1 cellular context compared by ENCODE assay signal in genomic region chr3:64995857-64996564, GRCh38.
A peak's percentile ranks its signal among the peaks of the same experiment; 100 is the strongest.
TF ChIP-seq lines count a peak whose summit lies in the region.

No MANE protein-coding gene starts in this region.

TF ChIP-seq in HepG2, 621 proteins besides CTCF, POLR2A, EP300 and RAD21 (continued from another document):
- TF ChIP-seq, protein P1, sequence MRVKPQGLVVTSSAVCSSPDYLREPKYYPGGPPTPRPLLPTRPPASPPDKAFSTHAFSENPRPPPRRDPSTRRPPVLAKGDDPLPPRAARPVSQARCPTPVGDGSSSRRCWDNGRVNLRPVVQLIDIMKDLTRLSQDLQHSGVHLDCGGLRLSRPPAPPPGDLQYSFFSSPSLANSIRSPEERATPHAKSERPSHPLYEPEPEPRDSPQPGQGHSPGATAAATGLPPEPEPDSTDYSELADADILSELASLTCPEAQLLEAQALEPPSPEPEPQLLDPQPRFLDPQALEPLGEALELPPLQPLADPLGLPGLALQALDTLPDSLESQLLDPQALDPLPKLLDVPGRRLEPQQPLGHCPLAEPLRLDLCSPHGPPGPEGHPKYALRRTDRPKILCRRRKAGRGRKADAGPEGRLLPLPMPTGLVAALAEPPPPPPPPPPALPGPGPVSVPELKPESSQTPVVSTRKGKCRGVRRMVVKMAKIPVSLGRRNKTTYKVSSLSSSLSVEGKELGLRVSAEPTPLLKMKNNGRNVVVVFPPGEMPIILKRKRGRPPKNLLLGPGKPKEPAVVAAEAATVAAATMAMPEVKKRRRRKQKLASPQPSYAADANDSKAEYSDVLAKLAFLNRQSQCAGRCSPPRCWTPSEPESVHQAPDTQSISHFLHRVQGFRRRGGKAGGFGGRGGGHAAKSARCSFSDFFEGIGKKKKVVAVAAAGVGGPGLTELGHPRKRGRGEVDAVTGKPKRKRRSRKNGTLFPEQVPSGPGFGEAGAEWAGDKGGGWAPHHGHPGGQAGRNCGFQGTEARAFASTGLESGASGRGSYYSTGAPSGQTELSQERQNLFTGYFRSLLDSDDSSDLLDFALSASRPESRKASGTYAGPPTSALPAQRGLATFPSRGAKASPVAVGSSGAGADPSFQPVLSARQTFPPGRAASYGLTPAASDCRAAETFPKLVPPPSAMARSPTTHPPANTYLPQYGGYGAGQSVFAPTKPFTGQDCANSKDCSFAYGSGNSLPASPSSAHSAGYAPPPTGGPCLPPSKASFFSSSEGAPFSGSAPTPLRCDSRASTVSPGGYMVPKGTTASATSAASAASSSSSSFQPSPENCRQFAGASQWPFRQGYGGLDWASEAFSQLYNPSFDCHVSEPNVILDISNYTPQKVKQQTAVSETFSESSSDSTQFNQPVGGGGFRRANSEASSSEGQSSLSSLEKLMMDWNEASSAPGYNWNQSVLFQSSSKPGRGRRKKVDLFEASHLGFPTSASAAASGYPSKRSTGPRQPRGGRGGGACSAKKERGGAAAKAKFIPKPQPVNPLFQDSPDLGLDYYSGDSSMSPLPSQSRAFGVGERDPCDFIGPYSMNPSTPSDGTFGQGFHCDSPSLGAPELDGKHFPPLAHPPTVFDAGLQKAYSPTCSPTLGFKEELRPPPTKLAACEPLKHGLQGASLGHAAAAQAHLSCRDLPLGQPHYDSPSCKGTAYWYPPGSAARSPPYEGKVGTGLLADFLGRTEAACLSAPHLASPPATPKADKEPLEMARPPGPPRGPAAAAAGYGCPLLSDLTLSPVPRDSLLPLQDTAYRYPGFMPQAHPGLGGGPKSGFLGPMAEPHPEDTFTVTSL (CRISPR knock-in tag; IDR thresholded peaks at IDR 0.05; ENCODE audit: borderline replicate concordance) = peak; percentile 52; the same call in 1 of the 2 replicates
- peak; percentile 40; the same call in 1 of the 2 replicates for TF ChIP-seq SALL1 (CRISPR knock-in tag; IDR thresholded peaks at IDR 0.05)
- no peak for TF ChIP-seq LCORL (IDR thresholded peaks at IDR 0.05)
- peak; percentile 39; the same call in 1 of the 2 replicates for TF ChIP-seq LCORL (CRISPR knock-in tag; IDR thresholded peaks at IDR 0.05)
- TF ChIP-seq ZNF354B (CRISPR knock-in tag; IDR thresholded peaks at IDR 0.05) = no peak
- no peak for TF ChIP-seq SOX6 (IDR thresholded peaks at IDR 0.05)
- TF ChIP-seq SOX6 (CRISPR knock-in tag; IDR thresholded peaks at IDR 0.05) = 0 out of 2 replicates have a peak, but pooled peaks have one; percentile 50
- no peak for TF ChIP-seq ZNF883 (CRISPR knock-in tag; IDR thresholded peaks at IDR 0.05; ENCODE audit: not compliant biosample characterization)
- TF ChIP-seq ETV5 (CRISPR knock-in tag; IDR thresholded peaks at IDR 0.05; ENCODE audit: borderline replicate concordance) = peak; percentile 35; the same call in 1 of the 2 replicates
- TF ChIP-seq, protein P2, sequence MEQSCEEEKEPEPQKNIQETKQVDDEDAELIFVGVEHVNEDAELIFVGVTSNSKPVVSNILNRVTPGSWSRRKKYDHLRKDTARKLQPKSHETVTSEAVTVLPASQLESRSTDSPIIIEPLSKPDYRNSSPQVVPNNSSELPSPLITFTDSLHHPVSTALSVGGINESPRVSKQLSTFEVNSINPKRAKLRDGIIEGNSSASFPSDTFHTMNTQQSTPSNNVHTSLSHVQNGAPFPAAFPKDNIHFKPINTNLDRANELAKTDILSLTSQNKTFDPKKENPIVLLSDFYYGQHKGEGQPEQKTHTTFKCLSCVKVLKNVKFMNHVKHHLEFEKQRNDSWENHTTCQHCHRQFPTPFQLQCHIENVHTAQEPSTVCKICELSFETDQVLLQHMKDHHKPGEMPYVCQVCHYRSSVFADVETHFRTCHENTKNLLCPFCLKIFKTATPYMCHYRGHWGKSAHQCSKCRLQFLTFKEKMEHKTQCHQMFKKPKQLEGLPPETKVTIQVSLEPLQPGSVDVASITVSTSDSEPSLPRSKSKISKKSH (CRISPR knock-in tag; IDR thresholded peaks at IDR 0.05; ENCODE audit: borderline replicate concordance) = no peak
- peak; percentile 45; the same call in 1 of the 2 replicates for TF ChIP-seq RXRB (CRISPR knock-in tag; IDR thresholded peaks at IDR 0.05; ENCODE audit: borderline replicate concordance)
- peak; percentile 66 for TF ChIP-seq BCL6 (CRISPR knock-in tag; IDR thresholded peaks at IDR 0.05)
- TF ChIP-seq, protein P3, sequence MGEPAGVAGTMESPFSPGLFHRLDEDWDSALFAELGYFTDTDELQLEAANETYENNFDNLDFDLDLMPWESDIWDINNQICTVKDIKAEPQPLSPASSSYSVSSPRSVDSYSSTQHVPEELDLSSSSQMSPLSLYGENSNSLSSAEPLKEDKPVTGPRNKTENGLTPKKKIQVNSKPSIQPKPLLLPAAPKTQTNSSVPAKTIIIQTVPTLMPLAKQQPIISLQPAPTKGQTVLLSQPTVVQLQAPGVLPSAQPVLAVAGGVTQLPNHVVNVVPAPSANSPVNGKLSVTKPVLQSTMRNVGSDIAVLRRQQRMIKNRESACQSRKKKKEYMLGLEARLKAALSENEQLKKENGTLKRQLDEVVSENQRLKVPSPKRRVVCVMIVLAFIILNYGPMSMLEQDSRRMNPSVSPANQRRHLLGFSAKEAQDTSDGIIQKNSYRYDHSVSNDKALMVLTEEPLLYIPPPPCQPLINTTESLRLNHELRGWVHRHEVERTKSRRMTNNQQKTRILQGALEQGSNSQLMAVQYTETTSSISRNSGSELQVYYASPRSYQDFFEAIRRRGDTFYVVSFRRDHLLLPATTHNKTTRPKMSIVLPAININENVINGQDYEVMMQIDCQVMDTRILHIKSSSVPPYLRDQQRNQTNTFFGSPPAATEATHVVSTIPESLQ (CRISPR knock-in tag; conservative IDR thresholded peaks at IDR 0.05) = no peak
